Comparison of ENCODE assay signal across 2 cellular contexts in genomic region chr6:155881845-155882526, GRCh38.
TF ChIP-seq lines count a peak whose summit lies in the region.

No MANE protein-coding gene starts in this region.

TF ChIP-seq in HepG2, 621 proteins besides CTCF, POLR2A, EP300 and RAD21 (continued from another document):
- TF ChIP-seq ZNF597 (CRISPR knock-in tag; IDR thresholded peaks at IDR 0.05): no peak
- TF ChIP-seq HNF4A (CRISPR knock-in tag; IDR thresholded peaks at IDR 0.05): no peak
- no peak for TF ChIP-seq ZNF773 (CRISPR knock-in tag; IDR thresholded peaks at IDR 0.05; ENCODE audit: borderline replicate concordance)
- TF ChIP-seq, protein P1, sequence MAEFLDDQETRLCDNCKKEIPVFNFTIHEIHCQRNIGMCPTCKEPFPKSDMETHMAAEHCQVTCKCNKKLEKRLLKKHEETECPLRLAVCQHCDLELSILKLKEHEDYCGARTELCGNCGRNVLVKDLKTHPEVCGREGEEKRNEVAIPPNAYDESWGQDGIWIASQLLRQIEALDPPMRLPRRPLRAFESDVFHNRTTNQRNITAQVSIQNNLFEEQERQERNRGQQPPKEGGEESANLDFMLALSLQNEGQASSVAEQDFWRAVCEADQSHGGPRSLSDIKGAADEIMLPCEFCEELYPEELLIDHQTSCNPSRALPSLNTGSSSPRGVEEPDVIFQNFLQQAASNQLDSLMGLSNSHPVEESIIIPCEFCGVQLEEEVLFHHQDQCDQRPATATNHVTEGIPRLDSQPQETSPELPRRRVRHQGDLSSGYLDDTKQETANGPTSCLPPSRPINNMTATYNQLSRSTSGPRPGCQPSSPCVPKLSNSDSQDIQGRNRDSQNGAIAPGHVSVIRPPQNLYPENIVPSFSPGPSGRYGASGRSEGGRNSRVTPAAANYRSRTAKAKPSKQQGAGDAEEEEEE (CRISPR knock-in tag; IDR thresholded peaks at IDR 0.05; ENCODE audit: borderline replicate concordance): no peak
- no peak for TF ChIP-seq ZFP62 (CRISPR knock-in tag; IDR thresholded peaks at IDR 0.05)
- TF ChIP-seq ZNF614 (CRISPR knock-in tag; IDR thresholded peaks at IDR 0.05; ENCODE audit: borderline replicate concordance): no peak
- TF ChIP-seq TAF15 (IDR thresholded peaks at IDR 0.05; ENCODE audit: low read depth, low read length, poor library complexity, severe bottlenecking): no peak
- no peak for TF ChIP-seq ZNF333 (CRISPR knock-in tag; IDR thresholded peaks at IDR 0.05; ENCODE audit: borderline replicate concordance)
- no peak for TF ChIP-seq ZSCAN21 (CRISPR knock-in tag; IDR thresholded peaks at IDR 0.05; ENCODE audit: borderline replicate concordance)
- TF ChIP-seq SOX5 (CRISPR knock-in tag; IDR thresholded peaks at IDR 0.05; ENCODE audit: borderline replicate concordance): no peak
- no peak for TF ChIP-seq ZSCAN31 (CRISPR knock-in tag; IDR thresholded peaks at IDR 0.05; ENCODE audit: low read depth)
- TF ChIP-seq GZF1 (CRISPR knock-in tag; IDR thresholded peaks at IDR 0.05): no peak
- TF ChIP-seq SETDB1 (CRISPR knock-in tag; IDR thresholded peaks at IDR 0.05; ENCODE audit: borderline replicate concordance): no peak
- TF ChIP-seq ZBTB43 (CRISPR knock-in tag; conservative IDR thresholded peaks at IDR 0.05): no peak
- no peak for TF ChIP-seq NR2F2 (IDR thresholded peaks at IDR 0.05; ENCODE audit: borderline replicate concordance, low read depth)

TF ChIP-seq in IMR-90, 13 proteins besides CTCF, POLR2A, EP300 and RAD21 (continued from another document):
- TF ChIP-seq, protein P2, sequence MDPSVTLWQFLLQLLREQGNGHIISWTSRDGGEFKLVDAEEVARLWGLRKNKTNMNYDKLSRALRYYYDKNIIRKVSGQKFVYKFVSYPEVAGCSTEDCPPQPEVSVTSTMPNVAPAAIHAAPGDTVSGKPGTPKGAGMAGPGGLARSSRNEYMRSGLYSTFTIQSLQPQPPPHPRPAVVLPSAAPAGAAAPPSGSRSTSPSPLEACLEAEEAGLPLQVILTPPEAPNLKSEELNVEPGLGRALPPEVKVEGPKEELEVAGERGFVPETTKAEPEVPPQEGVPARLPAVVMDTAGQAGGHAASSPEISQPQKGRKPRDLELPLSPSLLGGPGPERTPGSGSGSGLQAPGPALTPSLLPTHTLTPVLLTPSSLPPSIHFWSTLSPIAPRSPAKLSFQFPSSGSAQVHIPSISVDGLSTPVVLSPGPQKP (IDR thresholded peaks at IDR 0.05; ENCODE audit: borderline replicate concordance, low read depth, low read length): no peak
